ENCODE assay signal across 1 cellular context in genomic region chr16:67116388-67117311, GRCh38.
TF ChIP-seq lines count a peak whose summit lies in the region.

No MANE protein-coding gene starts in this region.

TF ChIP-seq in endothelial cell of umbilical vein, 7 proteins besides CTCF, POLR2A, EP300 and RAD21:
- TF ChIP-seq POLR2AphosphoS5 (IDR thresholded peaks at IDR 0.05; ENCODE audit: insufficient read depth, low read depth, low read length): no peak
- no peak for TF ChIP-seq JUN (IDR thresholded peaks at IDR 0.05; ENCODE audit: borderline replicate concordance, insufficient read depth, insufficient read length, low read depth)
- no peak for TF ChIP-seq GATA2 (IDR thresholded peaks at IDR 0.05; ENCODE audit: insufficient read depth, insufficient read length, low read depth, low read length)
- TF ChIP-seq, protein P1, sequence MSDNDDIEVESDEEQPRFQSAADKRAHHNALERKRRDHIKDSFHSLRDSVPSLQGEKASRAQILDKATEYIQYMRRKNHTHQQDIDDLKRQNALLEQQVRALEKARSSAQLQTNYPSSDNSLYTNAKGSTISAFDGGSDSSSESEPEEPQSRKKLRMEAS (IDR thresholded peaks at IDR 0.05; ENCODE audit: insufficient read depth, insufficient read length): no peak
TF ChIP-seq in endothelial cell of umbilical vein: peak in this region for 0.
